18 cellular contexts compared by ENCODE assay signal in the genomic region with DNA sequence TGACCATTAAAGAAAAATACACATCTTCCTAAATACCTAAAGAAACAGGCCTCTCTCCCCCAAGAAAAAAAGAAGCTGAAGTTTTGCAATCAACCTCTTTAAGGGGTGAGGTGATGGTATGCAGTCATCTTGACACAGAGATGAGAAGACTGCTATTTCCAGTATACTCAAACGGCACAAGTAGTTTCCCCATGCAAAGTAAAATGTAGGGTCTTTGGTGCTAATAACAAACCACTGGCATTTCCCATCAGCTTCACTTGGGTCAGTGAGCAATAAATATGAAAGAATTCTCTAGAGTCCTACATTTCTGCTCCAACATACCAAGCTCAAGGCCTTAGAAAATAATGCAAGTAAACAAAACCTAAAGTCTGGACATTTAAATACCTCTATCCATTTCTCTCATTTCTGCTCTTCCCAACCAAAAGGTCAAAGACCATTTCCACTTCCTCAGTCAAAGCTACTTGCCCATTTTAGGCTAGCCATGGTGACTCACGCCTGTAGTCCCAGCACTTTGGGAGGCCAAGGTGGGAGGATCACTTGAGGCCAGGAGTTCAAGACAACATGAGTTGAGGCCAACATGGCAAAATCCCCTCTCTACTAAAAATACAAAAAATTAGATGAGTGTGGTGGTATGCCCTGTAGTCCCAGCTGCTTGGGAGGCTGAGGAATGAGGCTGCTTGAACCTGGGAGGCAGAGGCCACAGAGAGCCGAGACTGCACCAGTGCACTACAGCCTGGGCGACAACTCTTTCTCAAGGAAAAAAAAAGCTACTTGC. TPM values are rescaled to one million over a fixed set of nuclear protein-coding genes. Genes with fewer than 3 reads are reported as not detected.
DNase-seq lines count a peak whose midpoint lies in the region; ATAC-seq and TF ChIP-seq lines count a peak whose summit lies in the region.
"Had no signal": no experiment of that assay in that cellular context is flagged by ENCODE, and none has a peak within 500 bp of the region (broad histone marks: within the 10 kb centered on the region; RNA-seq: fewer than 3 reads in every experiment).

No MANE protein-coding gene starts in this region.

- H3K36me3 Mint-ChIP-seq in activated CD4-positive, alpha-beta T cell treated with anti-CD3 and anti-CD28 coated beads, Interleukin-2, amount 10 ng/mL, durations not matched to agents 24 days and 14 days (ENCODE audit: low read depth): peaks cover 64% of the 10 kb centered on the region

- peak; percentile 12 for DNase-seq in GM03348 (ENCODE audit: low spot score)
- peak; percentile 24 for DNase-seq in LHCN-M2 (ENCODE audit: low read depth)
- DNase-seq in cardiac fibroblast (ENCODE audit: low read depth in 2 of 2): peak; percentile 18 to 20
- no peak for DNase-seq in psoas muscle
- DNase-seq in activated CD4-positive, alpha-beta T cell treated with anti-CD3 and anti-CD28 coated beads, Interleukin-2, amount 10 ng/mL, durations not matched to agents 24 days and 14 days: no peak
- DNase-seq: activated CD4-positive, alpha-beta T cell treated with anti-CD3 and anti-CD28 coated beads, Interleukin-2, amount 50 U/mL, for 1 hour; activated gamma-delta T cell; CD8-positive, alpha-beta memory T cell; GDM1; head of caudate nucleus; left colon; NCI-H2081; NCI-H748 treated with DMSO at 0.1 percent for 48 hours; stimulated activated CD4-positive, alpha-beta T cell treated with anti-CD3 and anti-CD28 coated beads, Interleukin-2, amount 100 ng/mL, for 48 hours had no signal

- H3K27ac Mint-ChIP-seq in activated CD4-positive, alpha-beta T cell treated with anti-CD3 and anti-CD28 coated beads, Interleukin-2, amount 10 ng/mL, durations not matched to agents 24 days and 14 days: no peak overlapping the region

- peaks cover 54% of the 10 kb centered on the region for H3K4me1 ChIP-seq in psoas muscle

- H3K36me3 ChIP-seq in psoas muscle (ENCODE audit: insufficient read depth in 1 of 2, low read depth in 1 of 2): peaks cover 17 to 64% of the 10 kb centered on the region in 2 donors

- H3K9me3 Mint-ChIP-seq in activated CD4-positive, alpha-beta T cell treated with anti-CD3 and anti-CD28 coated beads, Interleukin-2, amount 10 ng/mL, durations not matched to agents 24 days and 14 days: no peaks in the 10 kb centered on the region
- H3K9me3 Mint-ChIP-seq: CD8-positive, alpha-beta memory T cell; central memory CD8-positive, alpha-beta T cell had no signal

- H3K4me3 Mint-ChIP-seq in activated CD4-positive, alpha-beta T cell treated with anti-CD3 and anti-CD28 coated beads, Interleukin-2, amount 10 ng/mL, durations not matched to agents 24 days and 14 days: no peak overlapping the region
- H3K4me3 Mint-ChIP-seq: CD8-positive, alpha-beta memory T cell; central memory CD8-positive, alpha-beta T cell had no signal

- H3K27me3 Mint-ChIP-seq in activated CD4-positive, alpha-beta T cell treated with anti-CD3 and anti-CD28 coated beads, Interleukin-2, amount 10 ng/mL, durations not matched to agents 24 days and 14 days: no peaks in the 10 kb centered on the region
- H3K27me3 Mint-ChIP-seq: CD8-positive, alpha-beta memory T cell; central memory CD8-positive, alpha-beta T cell had no signal

- ATAC-seq in psoas muscle (peak; percentile 31 to 73 (median 54)), HG03025 (IDR thresholded peaks at IDR 0.05; ENCODE audit: low FRiP score, unreplicated experiment) (no peak), HG03460 (IDR thresholded peaks at IDR 0.05; ENCODE audit: unreplicated experiment) (no peak)
- ATAC-seq: left colon had no signal

- peak overlapping the region; percentile 83 for H3K27ac ChIP-seq in psoas muscle
- H3K27ac ChIP-seq: KMS-11 had no signal

- 79 to 82% (median 82%) methylated on average over 4 of the region's 4 CpGs for WGBS in psoas muscle, 3 donors

- H3K4me3 ChIP-seq in cardiac fibroblast (replicated peaks in 1 of 2; ENCODE audit: low read depth in 2 of 2, low read length in 2 of 2): no peak overlapping the region
- H3K4me3 ChIP-seq in psoas muscle: peak overlapping the region; percentile 15

- H3K27me3 ChIP-seq in psoas muscle (ENCODE audit: insufficient read depth in 3 of 3, low read length in 2 of 3): no peaks in the 10 kb centered on the region

- TF ChIP-seq CTCF in cardiac fibroblast (IDR thresholded peaks at IDR 0.05; ENCODE audit: low read depth, low read length) (no peak), psoas muscle (IDR thresholded peaks at IDR 0.05) (no peak)

- intact Hi-C loops in psoas muscle (cut with DNase I): no loop called here
- intact Hi-C loops in activated CD4-positive, alpha-beta T cell treated with anti-CD3 and anti-CD28 coated beads, Interleukin-2, amount 10 ng/mL, durations not matched to agents 24 days and 14 days (cut with micrococcal nuclease): no loop called here

- H3K4me1 Mint-ChIP-seq in activated CD4-positive, alpha-beta T cell treated with anti-CD3 and anti-CD28 coated beads, Interleukin-2, amount 10 ng/mL, durations not matched to agents 24 days and 14 days: peaks cover 11% of the 10 kb centered on the region

- H3K9me3 ChIP-seq in psoas muscle: no peaks in the 10 kb centered on the region

RNA-seq across cellular contexts. Expression of a gene that starts 39.5 kb away (rescaled TPM):
- 0.51 and 0.98 TPM in 2 replicates for total RNA-seq in LHCN-M2 (2014; rRNA removed)
- 0.28 TPM for polyA plus RNA-seq in LHCN-M2 (2012)
- 1 to 10 TPM in 1 of 4 donors, under 1 TPM in 3; 0.36 to 1.4 (median 0.63) TPM for total RNA-seq in psoas muscle
- polyA plus RNA-seq in psoas muscle: under 1 TPM; 0.13 to 0.65 (median 0.40) TPM
- 2.0 and 2.7 TPM in 2 replicates for total RNA-seq in activated CD4-positive, alpha-beta T cell treated with anti-CD3 and anti-CD28 coated beads, Interleukin-2, amount 10 ng/mL, durations not matched to agents 24 days and 14 days

Comparison
In these comparisons a context has a peak if more than half of its experiments do, and no peak if none do; other contexts are left out.
1. DNase-seq: peak in GM03348 (single experiment), LHCN-M2 (single experiment) and cardiac fibroblast (2 of 2); none in psoas muscle (0 of 2) and activated CD4-positive, alpha-beta T cell treated with anti-CD3 and anti-CD28 coated beads, Interleukin-2, amount 10 ng/mL, durations not matched to agents 24 days and 14 days (single experiment).
2. ATAC-seq: peak in psoas muscle (4 of 4); none in HG03025 (single experiment) and HG03460 (single experiment).